1 cellular context compared by ENCODE assay signal in genomic region chr14:92670967-92671366, GRCh38.
TF ChIP-seq lines count a peak whose summit lies in the region.

No MANE protein-coding gene starts in this region.

TF ChIP-seq in SK-N-SH, 30 proteins besides CTCF, POLR2A, EP300 and RAD21 (continued from another document):
- TF ChIP-seq GABPA (IDR thresholded peaks at IDR 0.05; ENCODE audit: low read depth) = no peak
